In genomic region chr16:78444-79145, GRCh38 we compare ENCODE assay signal across 8 cellular contexts. TPM values are rescaled to one million over a fixed set of nuclear protein-coding genes. Genes with fewer than 3 reads are reported as not detected.
DNase-seq lines count a peak whose midpoint lies in the region; ATAC-seq, FAIRE-seq and TF ChIP-seq lines count a peak whose summit lies in the region.

No MANE protein-coding gene starts in this region.

- no peak for TF ChIP-seq CTCF in AG10803 (conservative IDR thresholded peaks at IDR 0.05; ENCODE audit: low read length)

- H3K27ac ChIP-seq in iPS DF 6.9 (ENCODE audit: low read length) (no peak overlapping the region), small intestine (ENCODE audit: low read depth in 1 of 2, low read length in 1 of 2) (peak overlapping the region; percentile 66 to 91)

- WGBS in iPS DF 6.9 (ENCODE audit: insufficient coverage, insufficient read length): no CpG with 5 or more reads among the region's 36 CpGs
- 7 to 10% (median 9%) methylated on average over 36 of the region's 36 CpGs for WGBS in small intestine, 3 donors

- H3K4me1 ChIP-seq in iPS DF 6.9 (ENCODE audit: control insufficient read depth, insufficient read depth, low read length) (peaks cover 20% of the 10 kb centered on the region), small intestine (ENCODE audit: control insufficient read depth in 2 of 2, insufficient read depth in 1 of 2, low read depth in 1 of 2, low read length in 1 of 2) (peaks cover 0 to 8% of the 10 kb centered on the region in 2 donors)

- peak; percentile 46 for DNase-seq in AG10803 (ENCODE audit: low read depth)
- peak; percentile 45 for DNase-seq in HT-29 (ENCODE audit: low spot score)
- peak; percentile 51 for DNase-seq in amniotic epithelial cell (ENCODE audit: low read depth)
- DNase-seq in iPS DF 6.9 (ENCODE audit: low read depth, low spot score): no peak
- no peak for DNase-seq in small intestine

- ATAC-seq in GM18519 (IDR thresholded peaks at IDR 0.05; ENCODE audit: low FRiP score, unreplicated experiment) (peak; percentile 19), HG03571 (IDR thresholded peaks at IDR 0.05; ENCODE audit: unreplicated experiment) (no peak), HG02973 (IDR thresholded peaks at IDR 0.05; ENCODE audit: unreplicated experiment) (no peak)

- H3K4me3 ChIP-seq in AG10803 (ENCODE audit: low read length) (peak overlapping the region; percentile 76), iPS DF 6.9 (ENCODE audit: low read length) (peak overlapping the region; percentile 89), small intestine (ENCODE audit: low read depth in 1 of 2, low read length in 2 of 2) (peak overlapping the region; percentile 72 to 83)

- peaks cover 5% of the 10 kb centered on the region; the same call in 1 of the 2 replicates for H3K36me3 ChIP-seq in iPS DF 6.9 (ENCODE audit: control insufficient read depth, insufficient read depth, low read length)
- H3K36me3 ChIP-seq in small intestine (ENCODE audit: control insufficient read depth in 2 of 2, insufficient read depth in 2 of 2, low read length in 2 of 2): peaks cover 0 to 2% of the 10 kb centered on the region in 2 donors

- H3K9me3 ChIP-seq in iPS DF 6.9 (ENCODE audit: control insufficient read depth, insufficient read depth, low read length): no peaks in the 10 kb centered on the region
- H3K9me3 ChIP-seq in small intestine (ENCODE audit: control insufficient read depth, low read depth): no peaks in the 10 kb centered on the region

- H3K27me3 ChIP-seq in iPS DF 6.9 (ENCODE audit: control insufficient read depth, insufficient read depth, low read length) (no peaks in the 10 kb centered on the region), small intestine (ENCODE audit: control insufficient read depth in 2 of 2, insufficient read depth in 2 of 2, low read length in 2 of 2) (no peaks in the 10 kb centered on the region)

- no peak for FAIRE-seq in small intestine (lab: Jason Lieb, UNC)

RNA-seq across cellular contexts. Expression of gene MPG, which starts 0.6 kb away (rescaled TPM):
- 332 and 334 TPM in 2 replicates for total RNA-seq in HT-29 (2014; rRNA removed; shearing (Covaris generic))
- polyA plus RNA-seq in small intestine: 10 to 100 TPM; 67.5 to 76.7 (median 68.6) TPM

RNA-seq across cellular contexts. Expression of gene RHBDF1, which starts 6.2 kb away (rescaled TPM):
- total RNA-seq in HT-29 (2014; rRNA removed; shearing (Covaris generic)): 265 and 291 TPM in 2 replicates
- polyA plus RNA-seq in small intestine: 10 to 100 TPM; 10.1 to 28.6 (median 21.1) TPM

RNA-seq across cellular contexts. Expression of gene SNRNP25, which starts 25.0 kb away (rescaled TPM):
- 64.8 and 67.5 TPM in 2 replicates for total RNA-seq in HT-29 (2014; rRNA removed; shearing (Covaris generic))
- 10 to 100 TPM; 27.6 to 38.2 (median 27.7) TPM for polyA plus RNA-seq in small intestine

RNA-seq across cellular contexts. Expression of gene POLR3K, which starts 25.2 kb away (rescaled TPM):
- 19.8 and 26.8 TPM in 2 replicates for total RNA-seq in HT-29 (2014; rRNA removed; shearing (Covaris generic))
- 10 to 100 TPM in 2 of 3 donors, 1 to 10 TPM in 1; 8.1 to 19.9 (median 12.1) TPM for polyA plus RNA-seq in small intestine

RNA-seq across cellular contexts. Expression of gene NPRL3, which starts 59.9 kb away (rescaled TPM):
- total RNA-seq in HT-29 (2014; rRNA removed; shearing (Covaris generic)): 15.3 and 19.4 TPM in 2 replicates
- 10 to 100 TPM in 1 of 3 donors, 1 to 10 TPM in 2; 5.9 to 22.6 (median 8.9) TPM for polyA plus RNA-seq in small intestine

Comparison
In these comparisons a context has a peak if more than half of its experiments do, and no peak if none do; other contexts are left out.
1. DNase-seq: peak in AG10803 (single experiment), HT-29 (single experiment) and amniotic epithelial cell (single experiment); none in iPS DF 6.9 (single experiment) and small intestine (single experiment).
2. Peak in every context shown above with its lines, with median percentiles within 50 percentile points of each other: H3K4me3 ChIP-seq.